20 cellular contexts compared by ENCODE assay signal in genomic region chrX:70129811-70130210, GRCh38. TPM values are rescaled to one million over a fixed set of nuclear protein-coding genes. Genes with fewer than 3 reads are reported as not detected.
DNase-seq lines count a peak whose midpoint lies in the region; ATAC-seq, FAIRE-seq and TF ChIP-seq lines count a peak whose summit lies in the region.
"Had no signal": no experiment of that assay in that cellular context is flagged by ENCODE, and none has a peak within 500 bp of the region (broad histone marks: within the 10 kb centered on the region; RNA-seq: fewer than 3 reads in every experiment).

No MANE protein-coding gene starts in this region.

- DNase-seq in GM03348 (ENCODE audit: low spot score) (peak; percentile 3), bronchial epithelial cell (ENCODE audit: low read depth) (peak; percentile 56), left colon (no peak), NCI-H1417 (lab: John Stamatoyannopoulos, UW) (no peak)
- DNase-seq: activated CD4-positive, CD25-positive, alpha-beta regulatory T cell treated with anti-CD3 and anti-CD28 coated beads, Interleukin-2, amount 50 U/mL, for 72 hours; activated effector memory CD4-positive, alpha-beta T cell treated with Interleukin-2 at 50 U/mL for 16 hours; adrenal gland; BE2C; MG63; naive thymus-derived CD4-positive, alpha-beta T cell; NCI-H187; SJCRH30 had no signal

- H3K36me3 ChIP-seq in Loucy (ENCODE audit: insufficient read depth, low read length) (no peaks in the 10 kb centered on the region), bronchial epithelial cell (ENCODE audit: control insufficient read depth, insufficient read depth, low read length) (no peaks in the 10 kb centered on the region)
- H3K36me3 ChIP-seq: adrenal gland, BE2C, MG63, SJCRH30 had no signal

- no peaks in the 10 kb centered on the region for H3K9me2 ChIP-seq in Loucy (replicated peaks; ENCODE audit: low read depth, low read length)

- peak overlapping the region; percentile 60 for H2AFZ ChIP-seq in Loucy (ENCODE audit: low read length)

- H4K20me1 ChIP-seq in Loucy (ENCODE audit: insufficient read depth, low read length, poor library complexity, severe bottlenecking) = peaks cover 8% of the 10 kb centered on the region

- H3K27me3 ChIP-seq in Loucy (ENCODE audit: insufficient read depth, low read length, poor library complexity, severe bottlenecking) (no peaks in the 10 kb centered on the region), bronchial epithelial cell (ENCODE audit: control insufficient read depth, insufficient read depth, low read length) (no peaks in the 10 kb centered on the region)
- H3K27me3 ChIP-seq: BE2C, MG63, SJCRH30 had no signal

- ATAC-seq in left colon (peak; percentile 30), GM21825 (IDR thresholded peaks at IDR 0.05; ENCODE audit: unreplicated experiment) (no peak), esophagus mucosa (no peak), HG03025 (IDR thresholded peaks at IDR 0.05; ENCODE audit: low FRiP score, unreplicated experiment) (no peak)
- ATAC-seq: naive thymus-derived CD4-positive, alpha-beta T cell had no signal

- TF ChIP-seq CTCF in Loucy (conservative IDR thresholded peaks at IDR 0.05; ENCODE audit: low read length) = no peak
- peak; percentile 7 for TF ChIP-seq CTCF in bronchial epithelial cell (IDR thresholded peaks at IDR 0.05; ENCODE audit: insufficient read depth, low read length, severe bottlenecking)

- no peak overlapping the region for H3K4me2 ChIP-seq in Loucy (ENCODE audit: low read depth, low read length, poor library complexity, severe bottlenecking)
- H3K4me2 ChIP-seq: smooth muscle cell had no signal

- H3F3A ChIP-seq in Loucy (ENCODE audit: low read depth) = 0 out of 2 replicates have a peak, but pooled peaks cover 2% of the 10 kb centered on the region

- H3K4me3 ChIP-seq in Loucy (ENCODE audit: low read length, poor library complexity, severe bottlenecking) = no peak overlapping the region
- H3K4me3 ChIP-seq in bronchial epithelial cell (ENCODE audit: low read depth, low read length) = no peak overlapping the region
- H3K4me3 ChIP-seq: adrenal gland, lung, MG63, SJCRH30, smooth muscle cell had no signal

- peaks cover 11% of the 10 kb centered on the region for H3K79me2 ChIP-seq in Loucy (ENCODE audit: insufficient read depth, low read length)

- H3K9ac ChIP-seq in Loucy (ENCODE audit: low read depth, low read length, poor library complexity, severe bottlenecking) = no peak overlapping the region

- FAIRE-seq in bronchial epithelial cell (lab: Jason Lieb, UNC) = no peak

- H3K9me3 ChIP-seq in Loucy (ENCODE audit: insufficient read depth, low read depth, low read length) = no peaks in the 10 kb centered on the region
- H3K9me3 ChIP-seq: adrenal gland, BE2C, MG63, SJCRH30 had no signal

- intact Hi-C loops in left colon (cut with DNase I, micrococcal nuclease) = loop anchor here in 1 of 2 donors (10.0 kb wide), 1 partner anchor 295 kb away; the partner anchor contains the start of gene GDPD2

- H3K4me1 ChIP-seq in Loucy (ENCODE audit: insufficient read depth, low read length, poor library complexity, severe bottlenecking) = peaks cover 26% of the 10 kb centered on the region
- H3K4me1 ChIP-seq: BE2C had no signal

RNA-seq across cellular contexts. Expression of gene IGBP1, which starts 3.4 kb away (rescaled TPM):
- total RNA-seq in bronchial epithelial cell (75.8 and 107 TPM in 2 replicates), left colon (10 to 100 TPM; 64.0 to 85.0 TPM), esophagus mucosa (36.5 TPM)

RNA-seq across cellular contexts. Expression of gene DGAT2L6, which starts 47.5 kb away (rescaled TPM):
- total RNA-seq in bronchial epithelial cell (not detected in 2 replicates), left colon (not detected), esophagus mucosa (not detected)
- total RNA-seq: adrenal gland; glomerular endothelial cell; lung; naive thymus-derived CD4-positive, alpha-beta T cell; SJCRH30; smooth muscle cell; temporal lobe had no signal

Comparison
In these comparisons a context has a peak if more than half of its experiments do, and no peak if none do; other contexts are left out.
1. DNase-seq: peak in GM03348 (single experiment) and bronchial epithelial cell (single experiment); none in left colon (0 of 2) and NCI-H1417 (0 of 3).